8 cellular contexts compared by ENCODE assay signal in genomic region chr19:919157-920050, GRCh38. TPM values are rescaled to one million over a fixed set of nuclear protein-coding genes. Genes with fewer than 3 reads are reported as not detected.
DNase-seq lines count a peak whose midpoint lies in the region; ATAC-seq, FAIRE-seq and TF ChIP-seq lines count a peak whose summit lies in the region.

No MANE protein-coding gene starts in this region.

- POLR2A ChIA-PET in SK-N-SH (lab: Yijun Ruan, JAX) (no interaction called here), endothelial cell of umbilical vein (lab: Charles Lee) (no interaction called here)

- WGBS in SK-N-SH (ENCODE audit: low lambda C conversion rate) = 16% methylated on average over 27 of the region's 70 CpGs
- WGBS in suprapubic skin = 2% methylated on average over 24 of the region's 70 CpGs

- H3K79me2 ChIP-seq in SK-N-SH (ENCODE audit: insufficient read depth) (no peaks in the 10 kb centered on the region), endothelial cell of umbilical vein (ENCODE audit: control insufficient read depth, insufficient read depth, low read length) (no peaks in the 10 kb centered on the region)

- H3K36me3 ChIP-seq in SK-N-SH (replicated peaks in 1 of 2; ENCODE audit: control insufficient read depth in 1 of 2, insufficient read depth in 2 of 2, low read length in 1 of 2) = no peaks in the 10 kb centered on the region
- H3K36me3 ChIP-seq in endothelial cell of umbilical vein (ENCODE audit: control insufficient read depth in 2 of 2, extremely low read depth in 1 of 2, insufficient read depth in 2 of 2, low read length in 2 of 2) = no peaks in the 10 kb centered on the region
- no peaks in the 10 kb centered on the region for H3K36me3 ChIP-seq in suprapubic skin

- H3K9me3 ChIP-seq in SK-N-SH = no peaks in the 10 kb centered on the region
- H3K9me3 ChIP-seq in endothelial cell of umbilical vein (replicated peaks; ENCODE audit: control insufficient read depth, insufficient read depth, low read length) = no peaks in the 10 kb centered on the region
- no peaks in the 10 kb centered on the region for H3K9me3 ChIP-seq in suprapubic skin

- no peak for TF ChIP-seq POLR2A in endothelial cell of umbilical vein (IDR thresholded peaks at IDR 0.05; ENCODE audit: low read depth, low read length)
- TF ChIP-seq POLR2A in suprapubic skin (IDR thresholded peaks at IDR 0.05) = no peak

- H3K27ac ChIP-seq in SK-N-SH (ENCODE audit: low read depth in 2 of 2, low read length in 1 of 2) (no peak overlapping the region), endothelial cell of umbilical vein (ENCODE audit: insufficient read depth, low read depth, low read length) (no peak overlapping the region), suprapubic skin (no peak overlapping the region)

- H3K9me1 ChIP-seq in endothelial cell of umbilical vein (replicated peaks; ENCODE audit: control insufficient read depth, extremely low read depth, insufficient read depth, low read length) = no peaks in the 10 kb centered on the region

- CTCF ChIA-PET in SK-N-SH (lab: Yijun Ruan, JAX) = interaction anchor here (0.7 to 11.2 kb wide), 7 partner anchors 10 to 149 kb away, joined by 3 to 161 read pairs (median 5); partner anchors contain the start of genes CFD and WDR18
- CTCF ChIA-PET in endothelial cell of umbilical vein (lab: Charles Lee) = interaction anchor here (1.0 to 2.6 kb wide), 4 partner anchors 56 to 150 kb away, joined by 3 to 10 read pairs (median 5); partner anchors contain the start of gene WDR18

- H3K4me3 ChIP-seq in SK-N-SH (ENCODE audit: low read depth in 2 of 2, low read length in 1 of 2) = no peak overlapping the region
- H3K4me3 ChIP-seq in endothelial cell of umbilical vein (replicated peaks in 1 of 3; ENCODE audit: insufficient read depth in 1 of 3, low read depth in 1 of 3, low read length in 3 of 3) = no peak overlapping the region
- peak overlapping the region; percentile 34 for H3K4me3 ChIP-seq in suprapubic skin

- H3K27me3 ChIP-seq in SK-N-SH (ENCODE audit: insufficient read depth) (peaks cover 41% of the 10 kb centered on the region), endothelial cell of umbilical vein (ENCODE audit: control insufficient read depth in 2 of 2, insufficient read depth in 2 of 2, low read length in 2 of 2) (peaks cover 28 to 35% of the 10 kb centered on the region in 2 experiments), suprapubic skin (peaks cover 48% of the 10 kb centered on the region)

- DNase-seq in SK-N-SH (no peak), SW480 (ENCODE audit: low spot score) (peak; percentile 71), endothelial cell of umbilical vein (ENCODE audit: low read depth, low spot score) (no peak), suprapubic skin (ENCODE audit: low spot score in 2 of 2) (no peak)

- ATAC-seq in SK-N-SH treated with all-trans-retinoic acid at 6 μM for 48 hours (peak; percentile 5; the same call in 2 of the 3 replicates), HG02840 (IDR thresholded peaks at IDR 0.05; ENCODE audit: low FRiP score, unreplicated experiment) (no peak), HG03045 (IDR thresholded peaks at IDR 0.05; ENCODE audit: unreplicated experiment) (no peak), HG03442 (IDR thresholded peaks at IDR 0.05; ENCODE audit: unreplicated experiment) (no peak)

- no peak for FAIRE-seq in endothelial cell of umbilical vein (lab: Jason Lieb, UNC)

- TF ChIP-seq EP300 in SK-N-SH (IDR thresholded peaks at IDR 0.05; ENCODE audit: borderline replicate concordance in 1 of 2, low read depth in 1 of 2, low read length in 1 of 2) = no peak
- TF ChIP-seq EP300 in suprapubic skin (IDR thresholded peaks at IDR 0.05) = no peak

- no peak overlapping the region for H3K9ac ChIP-seq in SK-N-SH
- H3K9ac ChIP-seq in endothelial cell of umbilical vein (replicated peaks; ENCODE audit: extremely low read depth, insufficient read depth, low read length) = no peak overlapping the region

- intact Hi-C loops in endothelial cell of umbilical vein (cut with micrococcal nuclease) = loop anchor here (2.0 to 5.0 kb wide), 2 partner anchors 57 to 323 kb away; partner anchors contain the start of gene ATP5F1D

- peaks cover 26% of the 10 kb centered on the region for H3F3A ChIP-seq in SK-N-SH (replicated peaks; ENCODE audit: insufficient read depth)

- dilution Hi-C loops in endothelial cell of umbilical vein (cut with MboI; ENCODE audit: extremely low pct_ligation_motif_present, low sequenced_read_pairs) = no loop called here

- BruUV-seq in endothelial cell of umbilical vein (replicated peaks; lab: Mats Ljungman, UMichigan) = no TSS peak

- no peaks in the 10 kb centered on the region for H3K9me2 ChIP-seq in SK-N-SH

- H3K4me1 ChIP-seq in SK-N-SH (ENCODE audit: control insufficient read depth in 1 of 2, insufficient read depth in 2 of 2, low read depth in 1 of 2, low read length in 1 of 2) = peaks cover under 1 to 17% of the 10 kb centered on the region in 2 experiments; a peak in 1 of 4 replicates
- peaks cover 2% of the 10 kb centered on the region for H3K4me1 ChIP-seq in endothelial cell of umbilical vein (ENCODE audit: control insufficient read depth, extremely low read depth, insufficient read depth, low read length)
- peaks cover 44% of the 10 kb centered on the region for H3K4me1 ChIP-seq in suprapubic skin

- H2AFZ ChIP-seq in SK-N-SH (ENCODE audit: low read depth) = no peak overlapping the region
- no peak overlapping the region for H2AFZ ChIP-seq in endothelial cell of umbilical vein (ENCODE audit: low read depth, low read length)

- no peak overlapping the region for H3K4me2 ChIP-seq in SK-N-SH
- no peak overlapping the region for H3K4me2 ChIP-seq in endothelial cell of umbilical vein (ENCODE audit: insufficient read depth, low read length)

- TF ChIP-seq CTCF in SK-N-SH (IDR thresholded peaks at IDR 0.05) (no peak), endothelial cell of umbilical vein (IDR thresholded peaks at IDR 0.05; ENCODE audit: extremely low read depth in 1 of 2, insufficient read depth in 1 of 2, low read depth in 1 of 2, low read length in 2 of 2) (no peak), suprapubic skin (IDR thresholded peaks at IDR 0.05) (no peak)

- H4K20me1 ChIP-seq in SK-N-SH (ENCODE audit: insufficient read depth) = no peaks in the 10 kb centered on the region
- no peaks in the 10 kb centered on the region for H4K20me1 ChIP-seq in endothelial cell of umbilical vein (replicated peaks; ENCODE audit: control insufficient read depth, extremely low read depth, insufficient read depth, low read length)

- TF ChIP-seq RAD21 in SK-N-SH (IDR thresholded peaks at IDR 0.05; ENCODE audit: low read length) = no peak

RNA-seq across cellular contexts. Expression of gene KISS1R, which starts 2.3 kb away (rescaled TPM):
- polyA plus RNA-seq in SK-N-SH (2012; rRNA removed) (not detected in 2 replicates), endothelial cell of umbilical vein (not detected in 2 replicates)
- polyA plus RNA-seq in SK-N-SH (2012; cell fraction: cytosol; rRNA removed) = 0.03 TPM in 1 of 2 replicates, not detected in the other
- polyA plus RNA-seq in SK-N-SH (2012; cell fraction: nucleus; rRNA removed) = 0.04 TPM in 1 of 2 replicates, not detected in the other
- total RNA-seq in endothelial cell of umbilical vein (not detected in 2 replicates), suprapubic skin (under 1 TPM in 1 of 4 donors, not detected in 3; 0.29 TPM)
- polyA plus RNA-seq in endothelial cell of umbilical vein (2011; cell fraction: cytosol; rRNA removed) = not detected in 2 replicates
- polyA plus RNA-seq in endothelial cell of umbilical vein (2011; cell fraction: nucleus; rRNA removed) = not detected in 2 replicates
- polyA plus RNA-seq in endothelial cell of umbilical vein (2012) = not detected in 2 replicates
- polyA minus RNA-seq in endothelial cell of umbilical vein = 0.28 TPM in 1 of 2 replicates, not detected in the other
- not detected for polyA minus RNA-seq in endothelial cell of umbilical vein (2011; cell fraction: cytosol; rRNA and poly(A)+ RNA removed)
- not detected in 2 replicates for polyA minus RNA-seq in endothelial cell of umbilical vein (2011; cell fraction: nucleus; rRNA and poly(A)+ RNA removed)

RNA-seq across cellular contexts. Expression of gene R3HDM4, which starts 6.4 kb away (rescaled TPM):
- 39.2 and 41.4 TPM in 2 replicates for polyA plus RNA-seq in SK-N-SH (2012; rRNA removed)
- polyA plus RNA-seq in SK-N-SH (2012; cell fraction: cytosol; rRNA removed) = 19.6 and 30.3 TPM in 2 replicates
- polyA plus RNA-seq in SK-N-SH (2012; cell fraction: nucleus; rRNA removed) = 46.7 and 47.9 TPM in 2 replicates
- 49.6 and 53.9 TPM in 2 replicates for total RNA-seq in endothelial cell of umbilical vein
- 51.8 and 70.6 TPM in 2 replicates for polyA plus RNA-seq in endothelial cell of umbilical vein
- polyA plus RNA-seq in endothelial cell of umbilical vein (2011; cell fraction: cytosol; rRNA removed) = 22.2 and 29.8 TPM in 2 replicates
- 25.4 and 25.8 TPM in 2 replicates for polyA plus RNA-seq in endothelial cell of umbilical vein (2011; cell fraction: nucleus; rRNA removed)
- 33.4 and 53.0 TPM in 2 replicates for polyA plus RNA-seq in endothelial cell of umbilical vein (2012)
- 18.9 and 19.7 TPM in 2 replicates for polyA minus RNA-seq in endothelial cell of umbilical vein
- 7.7 TPM for polyA minus RNA-seq in endothelial cell of umbilical vein (2011; cell fraction: cytosol; rRNA and poly(A)+ RNA removed)
- polyA minus RNA-seq in endothelial cell of umbilical vein (2011; cell fraction: nucleus; rRNA and poly(A)+ RNA removed) = 5.4 and 9.2 TPM in 2 replicates
- total RNA-seq in suprapubic skin = 10 to 100 TPM; 41.3 to 58.3 (median 51.2) TPM

RNA-seq across cellular contexts. Expression of gene ARID3A, which starts 6.4 kb away (rescaled TPM):
- polyA plus RNA-seq in SK-N-SH (2012; rRNA removed) (4.4 and 8.6 TPM in 2 replicates), endothelial cell of umbilical vein (5.4 and 7.6 TPM in 2 replicates)
- polyA plus RNA-seq in SK-N-SH (2012; cell fraction: cytosol; rRNA removed) = 1.4 and 3.3 TPM in 2 replicates
- 14.1 and 16.6 TPM in 2 replicates for polyA plus RNA-seq in SK-N-SH (2012; cell fraction: nucleus; rRNA removed)
- total RNA-seq in endothelial cell of umbilical vein (10.8 and 13.2 TPM in 2 replicates), suprapubic skin (1 to 10 TPM; 4.7 to 7.5 (median 6.1) TPM)
- polyA plus RNA-seq in endothelial cell of umbilical vein (2011; cell fraction: cytosol; rRNA removed) = 4.5 and 5.3 TPM in 2 replicates
- polyA plus RNA-seq in endothelial cell of umbilical vein (2011; cell fraction: nucleus; rRNA removed) = 7.6 and 12.8 TPM in 2 replicates
- polyA plus RNA-seq in endothelial cell of umbilical vein (2012) = 7.6 and 13.1 TPM in 2 replicates
- polyA minus RNA-seq in endothelial cell of umbilical vein = 12.7 and 14.8 TPM in 2 replicates
- 11.4 TPM for polyA minus RNA-seq in endothelial cell of umbilical vein (2011; cell fraction: cytosol; rRNA and poly(A)+ RNA removed)
- 8.6 and 13.0 TPM in 2 replicates for polyA minus RNA-seq in endothelial cell of umbilical vein (2011; cell fraction: nucleus; rRNA and poly(A)+ RNA removed)

RNA-seq across cellular contexts. Expression of gene RNU6-9, which starts 26.1 kb away (rescaled TPM):
- not detected in 2 replicates for polyA plus RNA-seq in SK-N-SH (2012; rRNA removed)
- not detected in 2 replicates for polyA plus RNA-seq in SK-N-SH (2012; cell fraction: cytosol; rRNA removed)
- not detected in 2 replicates for polyA plus RNA-seq in SK-N-SH (2012; cell fraction: nucleus; rRNA removed)
- not detected in 2 replicates for total RNA-seq in endothelial cell of umbilical vein
- polyA plus RNA-seq in endothelial cell of umbilical vein = not detected in 2 replicates
- polyA plus RNA-seq in endothelial cell of umbilical vein (2011; cell fraction: cytosol; rRNA removed) = not detected in 2 replicates
- polyA plus RNA-seq in endothelial cell of umbilical vein (2011; cell fraction: nucleus; rRNA removed) = not detected in 2 replicates
- not detected in 2 replicates for polyA plus RNA-seq in endothelial cell of umbilical vein (2012)
- polyA minus RNA-seq in endothelial cell of umbilical vein = not detected in 2 replicates
- 1,914 TPM for polyA minus RNA-seq in endothelial cell of umbilical vein (2011; cell fraction: cytosol; rRNA and poly(A)+ RNA removed)
- polyA minus RNA-seq in endothelial cell of umbilical vein (2011; cell fraction: nucleus; rRNA and poly(A)+ RNA removed) = not detected in 2 replicates
- not detected for total RNA-seq in suprapubic skin

RNA-seq across cellular contexts. Expression of gene MED16, which starts 26.4 kb away (rescaled TPM):
- polyA plus RNA-seq in SK-N-SH (2012; rRNA removed) = 30.0 and 40.6 TPM in 2 replicates
- 12.5 and 22.8 TPM in 2 replicates for polyA plus RNA-seq in SK-N-SH (2012; cell fraction: cytosol; rRNA removed)
- 49.0 and 102 TPM in 2 replicates for polyA plus RNA-seq in SK-N-SH (2012; cell fraction: nucleus; rRNA removed)
- 54.7 and 63.1 TPM in 2 replicates for total RNA-seq in endothelial cell of umbilical vein
- polyA plus RNA-seq in endothelial cell of umbilical vein = 66.5 and 96.6 TPM in 2 replicates
- 33.5 and 44.8 TPM in 2 replicates for polyA plus RNA-seq in endothelial cell of umbilical vein (2011; cell fraction: cytosol; rRNA removed)
- 39.3 and 41.1 TPM in 2 replicates for polyA plus RNA-seq in endothelial cell of umbilical vein (2011; cell fraction: nucleus; rRNA removed)
- polyA plus RNA-seq in endothelial cell of umbilical vein (2012) = 34.9 and 47.5 TPM in 2 replicates
- 32.5 and 45.6 TPM in 2 replicates for polyA minus RNA-seq in endothelial cell of umbilical vein
- polyA minus RNA-seq in endothelial cell of umbilical vein (2011; cell fraction: cytosol; rRNA and poly(A)+ RNA removed) = 31.4 TPM
- 22.8 and 36.9 TPM in 2 replicates for polyA minus RNA-seq in endothelial cell of umbilical vein (2011; cell fraction: nucleus; rRNA and poly(A)+ RNA removed)
- 10 to 100 TPM; 45.1 to 63.9 (median 57.0) TPM for total RNA-seq in suprapubic skin
